In genomic region chr13:52945348-52945747, GRCh38 we compare ENCODE assay signal across 23 cellular contexts.
"Had no signal": no experiment of that assay in that cellular context is flagged by ENCODE, and none has a peak within 500 bp of the region (broad histone marks: within the 10 kb centered on the region; RNA-seq: fewer than 3 reads in every experiment).

No MANE protein-coding gene starts in this region.

- H3K9me3 ChIP-seq: ascending aorta, body of pancreas had no signal

- DNase-seq: activated CD4-positive, alpha-beta T cell treated with anti-CD3 and anti-CD28 coated beads for 48 hours; activated CD4-positive, alpha-beta T cell treated with anti-CD3 and anti-CD28 coated beads, Interleukin-2, amount 50 U/mL, for 4 hours; activated CD4-positive, CD25-positive, alpha-beta regulatory T cell treated with anti-CD3 and anti-CD28 coated beads, Interleukin-2, amount 50 U/mL, for 72 hours; activated CD8-positive, alpha-beta memory T cell treated with anti-CD3 and anti-CD28 coated beads, Interleukin-2, amount 10 ng/mL, durations not matched to agents 7 days and 5 days; activated effector memory CD4-positive, alpha-beta T cell treated with Interleukin-2 at 50 U/mL for 16 hours; activated naive CD4-positive, alpha-beta T cell; activated T-cell treated with anti-CD3 and anti-CD28 coated beads, Interleukin-2, amount 50 U/mL, for 24 hours; central memory CD4-positive, alpha-beta T cell; KBM-7; MV-4-11; NCI-H1092 treated with DMSO at 0.1 percent for 48 hours; NCI-H1417 treated with DMSO at 0.1 percent for 48 hours; NCI-H1694; NCI-H2029; NCI-H2107; NCI-H2171 treated with DMSO at 0.1 percent for 48 hours; NCI-H226; NCI-H526; NCI-H82 had no signal

- H3K27me3 ChIP-seq: ascending aorta, body of pancreas had no signal

- H3K4me1 ChIP-seq: ascending aorta, body of pancreas had no signal

- H3K36me3 ChIP-seq: ascending aorta had no signal

- ATAC-seq: activated CD8-positive, alpha-beta memory T cell treated with anti-CD3 and anti-CD28 coated beads, Interleukin-2, amount 10 ng/mL, durations not matched to agents 7 days and 5 days; body of pancreas; WTC11 had no signal

- H3K4me3 ChIP-seq: ascending aorta, body of pancreas, SK-N-MC had no signal

- H3K27ac ChIP-seq: ascending aorta, body of pancreas, SK-N-MC had no signal
